Comparison of ENCODE assay signal across 12 cellular contexts in genomic region chr15:56102401-56102800, GRCh38.
"Had no signal": no experiment of that assay in that cellular context is flagged by ENCODE, and none has a peak within 500 bp of the region (broad histone marks: within the 10 kb centered on the region; RNA-seq: fewer than 3 reads in every experiment).

No MANE protein-coding gene starts in this region.

- H3K4me3 ChIP-seq: smooth muscle cell, upper lobe of right lung had no signal

- DNase-seq: activated B cell treated with CpG ODN at 0.5 μM for 24 hours; activated CD4-positive, alpha-beta T cell treated with anti-CD3 and anti-CD28 coated beads, Interleukin-2, amount 10 ng/mL, durations not matched to agents 24 days and 14 days; activated CD8-positive, alpha-beta memory T cell treated with anti-CD3 and anti-CD28 coated beads for 24 hours; activated naive CD4-positive, alpha-beta T cell treated with anti-CD3 and anti-CD28 coated beads, Interleukin-2, amount 50 U/mL, for 16 hours; immature natural killer cell; left cardiac atrium; nephron progenitor cell; retina; SHP77 treated with DMSO at 0.1 percent for 48 hours; upper lobe of right lung had no signal

- ATAC-seq: stimulated activated memory B cell treated with anti-CD40 and anti-IgM and Interleukin-4, amounts not matched to agents 10 μg/mL and 1 μg/mL and 100 μg/mL, for 72 hours; upper lobe of right lung had no signal

- H3K9me3 ChIP-seq: upper lobe of right lung had no signal

- H3K27me3 ChIP-seq: upper lobe of right lung had no signal

- H3K27ac ChIP-seq: upper lobe of right lung had no signal

- H3K4me1 ChIP-seq: upper lobe of right lung had no signal
